18 cellular contexts compared by ENCODE assay signal in genomic region chr1:20666146-20666545, GRCh38. TPM values are rescaled to one million over a fixed set of nuclear protein-coding genes. Genes with fewer than 3 reads are reported as not detected.
"Had no signal": no experiment of that assay in that cellular context is flagged by ENCODE, and none has a peak within 500 bp of the region (broad histone marks: within the 10 kb centered on the region; RNA-seq: fewer than 3 reads in every experiment).

No MANE protein-coding gene starts in this region.

- H3K27me3 ChIP-seq: brain microvascular endothelial cell, pancreas, SJSA1, transverse colon had no signal

- H3K36me3 Mint-ChIP-seq: stimulated activated memory B cell treated with anti-CD40 and anti-IgM and Interleukin-4, amounts not matched to agents 10 μg/mL and 1 μg/mL and 100 μg/mL, for 72 hours had no signal

- H3K36me3 ChIP-seq: brain microvascular endothelial cell, pancreas, transverse colon had no signal

- ATAC-seq: pancreas had no signal

- H3K9me3 Mint-ChIP-seq: activated naive CD8-positive, alpha-beta T cell treated with anti-CD3 and anti-CD28 coated beads for 36 hours; neural crest cell; stimulated activated memory B cell treated with anti-CD40 and anti-IgM and Interleukin-4, amounts not matched to agents 10 μg/mL and 1 μg/mL and 100 μg/mL, for 72 hours had no signal

- H3K27ac ChIP-seq: brain microvascular endothelial cell, pancreas, SJSA1, transverse colon had no signal

- H3K27ac Mint-ChIP-seq: activated CD4-positive, alpha-beta T cell treated with anti-CD3 and anti-CD28 coated beads, Interleukin-2, amount 10 ng/mL, durations not matched to agents 7 days and 5 days; activated naive CD8-positive, alpha-beta T cell treated with anti-CD3 and anti-CD28 coated beads for 36 hours; dendritic cell treated with granulocyte-macrophage colony-stimulating factor and Interleukin-4, amounts not matched to agents 40 ng/mL and 50 ng/mL, for 4 days; stimulated activated memory B cell treated with anti-CD40 and anti-IgM and Interleukin-4, amounts not matched to agents 10 μg/mL and 1 μg/mL and 100 μg/mL, for 72 hours had no signal

- H3K4me3 ChIP-seq: pancreas, SJSA1, transverse colon had no signal

- H3K9me3 ChIP-seq: pancreas, SJSA1, transverse colon had no signal

- H3K4me3 Mint-ChIP-seq: activated CD4-positive, alpha-beta T cell treated with anti-CD3 and anti-CD28 coated beads, Interleukin-2, amount 10 ng/mL, durations not matched to agents 7 days and 5 days; dendritic cell treated with granulocyte-macrophage colony-stimulating factor and Interleukin-4, amounts not matched to agents 40 ng/mL and 50 ng/mL, for 4 days; stimulated activated memory B cell treated with anti-CD40 and anti-IgM and Interleukin-4, amounts not matched to agents 10 μg/mL and 1 μg/mL and 100 μg/mL, for 72 hours had no signal

- DNase-seq: activated CD4-positive, CD25-positive, alpha-beta regulatory T cell; activated CD8-positive, alpha-beta memory T cell treated with anti-CD3 and anti-CD28 coated beads for 24 hours; activated gamma-delta T cell treated with Interleukin-2 at 50 U/mL for 16 hours; activated naive CD8-positive, alpha-beta T cell treated with anti-CD3 and anti-CD28 coated beads for 36 hours; amygdala; brain microvascular endothelial cell; effector memory CD4-positive, alpha-beta T cell; foreskin melanocyte; midbrain; pancreas; stimulated activated CD4-positive, alpha-beta T cell treated with anti-CD3 and anti-CD28 coated beads, Interleukin-2, amount 100 ng/mL, for 48 hours; transverse colon had no signal

- H3K27me3 Mint-ChIP-seq: activated CD4-positive, alpha-beta T cell treated with anti-CD3 and anti-CD28 coated beads, Interleukin-2, amount 10 ng/mL, durations not matched to agents 7 days and 5 days; activated naive CD8-positive, alpha-beta T cell treated with anti-CD3 and anti-CD28 coated beads for 36 hours; dendritic cell treated with granulocyte-macrophage colony-stimulating factor and Interleukin-4, amounts not matched to agents 40 ng/mL and 50 ng/mL, for 4 days; stimulated activated memory B cell treated with anti-CD40 and anti-IgM and Interleukin-4, amounts not matched to agents 10 μg/mL and 1 μg/mL and 100 μg/mL, for 72 hours had no signal

- H3K4me1 ChIP-seq: pancreas had no signal

RNA-seq across cellular contexts. Expression of gene KIF17, which starts 51.7 kb away (rescaled TPM):
- total RNA-seq: activated CD4-positive, alpha-beta T cell treated with anti-CD3 and anti-CD28 coated beads, Interleukin-2, amount 10 ng/mL, durations not matched to agents 7 days and 5 days; T-helper 2 cell treated with Interferon-gamma antibody and Interleukin-4, amounts not matched to agents 100 ng/mL and 5 ng/mL, for 36 hours had no signal
